In the genomic region with DNA sequence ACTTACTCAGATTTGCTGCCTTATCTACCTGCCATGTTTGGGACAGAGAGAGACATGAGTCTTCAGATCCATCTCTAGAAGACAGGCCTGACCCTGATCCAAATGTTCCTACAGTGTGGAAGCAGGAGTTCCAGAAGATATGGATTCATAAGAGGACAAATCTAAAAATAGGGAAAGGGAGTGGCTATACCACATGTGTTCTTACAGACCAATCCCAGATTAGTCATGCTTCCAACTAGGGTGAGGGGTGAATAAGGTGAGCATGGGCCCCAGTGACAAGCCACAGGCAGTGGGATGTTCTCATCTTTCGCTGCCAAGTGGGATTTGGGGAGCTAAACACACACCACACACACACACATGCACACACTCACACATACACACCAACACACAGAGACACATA, we compare ENCODE assay signal across 13 cellular contexts.
"Had no signal": no experiment of that assay in that cellular context is flagged by ENCODE, and none has a peak within 500 bp of the region (broad histone marks: within the 10 kb centered on the region; RNA-seq: fewer than 3 reads in every experiment).

No MANE protein-coding gene starts in this region.

- H3K27ac ChIP-seq: ascending aorta, sigmoid colon, stomach, thoracic aorta, VCaP had no signal

- H3K4me1 ChIP-seq: ascending aorta, stomach had no signal

- H3K27me3 ChIP-seq: ascending aorta, sigmoid colon, stomach had no signal

- H3K4me3 Mint-ChIP-seq: activated naive CD4-positive, alpha-beta T cell treated with anti-CD3 and anti-CD28 coated beads for 36 hours; activated naive CD8-positive, alpha-beta T cell treated with anti-CD3 and anti-CD28 coated beads, Interleukin-2, amount 50 U/mL, for 24 hours; activated T-helper 17 cell treated with anti-CD3 and anti-CD28 coated beads, Interleukin-2, amount 50 U/mL, for 72 hours had no signal

- H3K4me3 ChIP-seq: ascending aorta, sigmoid colon, stomach, thoracic aorta had no signal

- ATAC-seq: activated naive CD8-positive, alpha-beta T cell treated with anti-CD3 and anti-CD28 coated beads, Interleukin-2, amount 50 U/mL, for 24 hours; activated T-helper 17 cell treated with anti-CD3 and anti-CD28 coated beads, Interleukin-2, amount 50 U/mL, for 72 hours had no signal

- H3K27ac Mint-ChIP-seq: activated naive CD4-positive, alpha-beta T cell treated with anti-CD3 and anti-CD28 coated beads for 36 hours; activated naive CD8-positive, alpha-beta T cell treated with anti-CD3 and anti-CD28 coated beads, Interleukin-2, amount 50 U/mL, for 24 hours; activated T-helper 17 cell treated with anti-CD3 and anti-CD28 coated beads, Interleukin-2, amount 50 U/mL, for 72 hours had no signal

- FAIRE-seq: bronchial epithelial cell, islet of Langerhans had no signal

- H3K9me3 ChIP-seq: ascending aorta, sigmoid colon, stomach, thoracic aorta had no signal

- H3K36me3 ChIP-seq: ascending aorta, sigmoid colon, stomach, thoracic aorta had no signal

- DNase-seq: activated CD4-positive, alpha-beta T cell treated with anti-CD3 and anti-CD28 coated beads for 1 hour; activated CD4-positive, alpha-beta T cell treated with anti-CD3 and anti-CD28 coated beads, Interleukin-2, amount 50 U/mL, for 48 hours; activated naive CD4-positive, alpha-beta T cell treated with anti-CD3 and anti-CD28 coated beads for 36 hours; activated naive CD8-positive, alpha-beta T cell treated with anti-CD3 and anti-CD28 coated beads, Interleukin-2, amount 50 U/mL, for 24 hours; sigmoid colon; stimulated activated CD4-positive, alpha-beta T cell treated with anti-CD3 and anti-CD28 coated beads, Interleukin-1b, Interleukin-23, amount 100 ng/mL, for 48 hours; stomach had no signal

- H3K9me3 Mint-ChIP-seq: activated naive CD8-positive, alpha-beta T cell treated with anti-CD3 and anti-CD28 coated beads, Interleukin-2, amount 50 U/mL, for 24 hours had no signal
